8 cellular contexts compared by ENCODE assay signal in the genomic region with DNA sequence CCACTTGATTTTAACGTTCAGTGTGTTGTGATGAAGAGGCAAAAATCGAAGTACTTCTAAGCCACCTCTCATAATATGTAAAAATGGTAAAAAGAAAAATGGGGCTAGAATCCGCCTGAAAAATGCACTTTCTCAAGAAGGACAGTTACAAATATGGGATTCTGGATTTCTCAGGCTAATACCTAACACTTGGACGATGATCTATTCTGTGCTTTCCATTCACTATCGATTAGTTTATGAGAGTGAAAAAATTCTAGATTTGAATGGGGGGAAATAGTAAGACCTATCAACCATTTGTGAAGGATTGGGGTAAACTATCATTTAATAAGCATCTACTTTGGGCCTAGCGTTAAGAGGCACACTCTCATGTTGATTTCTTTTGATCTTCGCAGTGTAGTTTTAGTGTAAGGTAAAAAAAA. TPM values are rescaled to one million over a fixed set of nuclear protein-coding genes. Genes with fewer than 3 reads are reported as not detected.
DNase-seq lines count a peak whose midpoint lies in the region; ATAC-seq and TF ChIP-seq lines count a peak whose summit lies in the region.
"Not testable (repeated sequence)": the region's sequence is repeated elsewhere in the genome, so short reads cannot be mapped to it uniquely, and the experiment has no call there.

No MANE protein-coding gene starts in this region.

- H3K4me1 Mint-ChIP-seq in activated CD4-positive, alpha-beta T cell treated with anti-CD3 and anti-CD28 coated beads for 36 hours: peaks cover 20% of the 10 kb centered on the region
- H3K4me1 Mint-ChIP-seq in type B pancreatic cell (ENCODE audit: unreplicated experiment): peaks cover 19% of the 10 kb centered on the region

- POLR2A ChIA-PET in activated CD4-positive, alpha-beta T cell treated with anti-CD3 and anti-CD28 coated beads for 36 hours (lab: Charles Lee): not testable (repeated sequence)

- in situ Hi-C loops in brain microvascular endothelial cell (cut with HindIII; ENCODE audit: low pct_ligation_motif_present, low sequenced_read_pairs): not testable (repeated sequence)

- H3K27me3 ChIP-seq in DOHH2 (ENCODE audit: control insufficient read depth, low read length); brain microvascular endothelial cell (replicated peaks); fibroblast of lung (ENCODE audit: control insufficient read depth, insufficient read depth, low read length); lower lobe of right lung (ENCODE audit: low read depth); prostate gland (replicated peaks; ENCODE audit: insufficient read depth): not testable (repeated sequence)

- not testable (repeated sequence) for H3K36me3 ChIP-seq in DOHH2 (ENCODE audit: control insufficient read depth, low read length); brain microvascular endothelial cell (replicated peaks); fibroblast of lung (ENCODE audit: control insufficient read depth, insufficient read depth, low read length); lower lobe of right lung; prostate gland

- not testable (repeated sequence) for H3K27me3 Mint-ChIP-seq in activated CD4-positive, alpha-beta T cell treated with anti-CD3 and anti-CD28 coated beads for 36 hours; type B pancreatic cell

- H3K27ac ChIP-seq in DOHH2 (ENCODE audit: low read depth, low read length) (peak overlapping the region; percentile 51), brain microvascular endothelial cell (peak overlapping the region; percentile 82), fibroblast of lung (ENCODE audit: insufficient read depth, low read length) (peak overlapping the region; percentile 81), lower lobe of right lung (peak overlapping the region; percentile 93), prostate gland (peak overlapping the region; percentile 99)

- peaks cover 23% of the 10 kb centered on the region for H3F3A ChIP-seq in DOHH2 (ENCODE audit: control insufficient read depth, insufficient read depth)

- not testable (repeated sequence) for TF ChIP-seq CTCF in DOHH2 (IDR thresholded peaks at IDR 0.05; ENCODE audit: low read depth, low read length, poor library complexity, severe bottlenecking); brain microvascular endothelial cell (IDR thresholded peaks at IDR 0.05; ENCODE audit: low read depth, low read length, missing control alignments); fibroblast of lung (conservative IDR thresholded peaks at IDR 0.05 in 1 of 2, IDR thresholded peaks at IDR 0.05 in 1 of 2; ENCODE audit: low read depth in 1 of 2, low read length in 2 of 2); lower lobe of right lung (IDR thresholded peaks at IDR 0.05); prostate gland (IDR thresholded peaks at IDR 0.05); type B pancreatic cell (conservative IDR thresholded peaks at IDR 0.05)

- H3K9me3 ChIP-seq in DOHH2 (ENCODE audit: control insufficient read depth, insufficient read depth, low read length); fibroblast of lung (ENCODE audit: control insufficient read depth, insufficient read depth, low read depth, low read length); lower lobe of right lung; prostate gland: not testable (repeated sequence)

- H2AFZ ChIP-seq in fibroblast of lung (ENCODE audit: low read length): peak overlapping the region; percentile 80

- H3K4me2 ChIP-seq in DOHH2 (ENCODE audit: low read length): peak overlapping the region; percentile 75
- H3K4me2 ChIP-seq in fibroblast of lung (ENCODE audit: extremely low read depth, insufficient read depth, low read length): peak overlapping the region; percentile 80

- peak; percentile 50 for DNase-seq in NAMALWA (ENCODE audit: low spot score)
- not testable (repeated sequence) for DNase-seq in activated CD4-positive, alpha-beta T cell treated with anti-CD3 and anti-CD28 coated beads for 36 hours; brain microvascular endothelial cell; fibroblast of lung (ENCODE audit: low read depth in 2 of 2); lower lobe of right lung; prostate gland (ENCODE audit: low spot score); type B pancreatic cell (ENCODE audit: extremely low spot score, unreplicated experiment)

- H3K79me2 ChIP-seq in DOHH2 (ENCODE audit: control insufficient read depth, low read length) (peaks cover 35% of the 10 kb centered on the region), fibroblast of lung (ENCODE audit: control insufficient read depth, insufficient read depth, low read length) (peaks cover 27% of the 10 kb centered on the region)

- H4K20me1 ChIP-seq in DOHH2 (ENCODE audit: control insufficient read depth, insufficient read depth, low read depth, low read length); fibroblast of lung (ENCODE audit: control insufficient read depth, extremely low read depth, insufficient read depth, low read length): not testable (repeated sequence)

- CTCF ChIA-PET in activated CD4-positive, alpha-beta T cell treated with anti-CD3 and anti-CD28 coated beads for 36 hours (lab: Charles Lee): not testable (repeated sequence)

- peak overlapping the region; percentile 79 for H3K9ac ChIP-seq in fibroblast of lung (ENCODE audit: insufficient read depth, low read length)

- not testable (repeated sequence) for H3K9me3 Mint-ChIP-seq in activated CD4-positive, alpha-beta T cell treated with anti-CD3 and anti-CD28 coated beads for 36 hours (ENCODE audit: low read depth); type B pancreatic cell

- not testable (repeated sequence) for H3K36me3 Mint-ChIP-seq in activated CD4-positive, alpha-beta T cell treated with anti-CD3 and anti-CD28 coated beads for 36 hours (ENCODE audit: low read depth); type B pancreatic cell

- intact Hi-C loops in activated CD4-positive, alpha-beta T cell treated with anti-CD3 and anti-CD28 coated beads for 36 hours (cut with DNase I, micrococcal nuclease): loop anchor here (2.0 to 10.0 kb wide), 6 partner anchors 100 to 1092 kb away; a partner anchor contains a TSS
- intact Hi-C loops in lower lobe of right lung (cut with DNase I): not testable (repeated sequence)
- intact Hi-C loops in prostate gland (cut with DNase I): loop anchor here (10.0 kb wide), 1 partner anchor 412 kb away; a partner anchor contains a TSS

- peak overlapping the region; percentile 82 for H3K27ac Mint-ChIP-seq in activated CD4-positive, alpha-beta T cell treated with anti-CD3 and anti-CD28 coated beads for 36 hours
- H3K27ac Mint-ChIP-seq in type B pancreatic cell: peak overlapping the region; percentile 88

- H3K4me1 ChIP-seq in DOHH2 (ENCODE audit: control insufficient read depth, low read length): peaks cover 23% of the 10 kb centered on the region
- H3K4me1 ChIP-seq in fibroblast of lung (ENCODE audit: control insufficient read depth, extremely low read depth, insufficient read depth, low read length); prostate gland (replicated peaks): not testable (repeated sequence)
- H3K4me1 ChIP-seq in lower lobe of right lung: peaks cover 25% of the 10 kb centered on the region

- H3K4me3 ChIP-seq in DOHH2 (ENCODE audit: low read length) (peak overlapping the region; percentile 78), brain microvascular endothelial cell (ENCODE audit: low read depth, low read length) (peak overlapping the region; percentile 61), fibroblast of lung (replicated peaks in 1 of 4; ENCODE audit: control extremely low read depth in 1 of 4, insufficient read depth in 1 of 4, low read depth in 3 of 4, low read length in 4 of 4) (peak overlapping the region; percentile 53 to 68 (median 60)), lower lobe of right lung (peak overlapping the region; percentile 60), prostate gland (peak overlapping the region; percentile 65 to 99)

- peak overlapping the region; percentile 74 for H3K4me3 Mint-ChIP-seq in activated CD4-positive, alpha-beta T cell treated with anti-CD3 and anti-CD28 coated beads for 36 hours
- H3K4me3 Mint-ChIP-seq in type B pancreatic cell: peak overlapping the region; percentile 91

- 35% methylated on average over 7 of the region's 7 CpGs for WGBS in prostate gland

- not testable (repeated sequence) for ATAC-seq in activated CD4-positive, alpha-beta T cell treated with anti-CD3 and anti-CD28 coated beads for 36 hours; lower lobe of right lung

- H3K9me2 ChIP-seq in DOHH2 (replicated peaks; ENCODE audit: control insufficient read depth, low read length): not testable (repeated sequence)

- TF ChIP-seq POLR2A in prostate gland (IDR thresholded peaks at IDR 0.05): not testable (repeated sequence)

RNA-seq across cellular contexts. Expression of a gene that starts 1.4 kb away (rescaled TPM):
- 10 to 100 TPM; 35.9 to 42.7 TPM for total RNA-seq in activated CD4-positive, alpha-beta T cell treated with anti-CD3 and anti-CD28 coated beads for 36 hours
- total RNA-seq in fibroblast of lung: 24.1 and 32.4 TPM in 2 replicates
- 11.0 and 11.1 TPM in 2 replicates for polyA plus RNA-seq in fibroblast of lung
- polyA plus RNA-seq in fibroblast of lung (2012): 6.9 and 9.3 TPM in 2 replicates
- polyA minus RNA-seq in fibroblast of lung (ENCODE audit: low replicate concordance): 31.5 and 31.8 TPM in 2 replicates
- 101 TPM for total RNA-seq in lower lobe of right lung
- total RNA-seq in prostate gland: 100 to 1,000 TPM in 1 of 2 donors, 10 to 100 TPM in 1; 70.8 to 118 TPM
- total RNA-seq in type B pancreatic cell (ENCODE audit: low replicate concordance): 60.3 and 66.4 TPM in 2 replicates
